ENCODE assay signal across 32 cellular contexts in genomic region chr15:98441599-98441998, GRCh38.
"Had no signal": no experiment of that assay in that cellular context is flagged by ENCODE, and none has a peak within 500 bp of the region (broad histone marks: within the 10 kb centered on the region; RNA-seq: fewer than 3 reads in every experiment).

No MANE protein-coding gene starts in this region.

- H3K36me3 ChIP-seq: adrenal gland, brain microvascular endothelial cell, breast epithelium, WERI-Rb-1 had no signal

- H3K27me3 Mint-ChIP-seq: activated CD4-positive, alpha-beta memory T cell treated with anti-CD3 and anti-CD28 coated beads, Interleukin-2, amount 10 ng/mL, durations not matched to agents 7 days and 5 days; activated CD8-positive, alpha-beta memory T cell treated with anti-CD3 and anti-CD28 coated beads, Interleukin-2, amount 10 ng/mL, durations not matched to agents 7 days and 5 days had no signal

- H3K4me3 ChIP-seq: adrenal gland, body of pancreas, breast epithelium had no signal

- H3K4me1 ChIP-seq: adrenal gland, body of pancreas, breast epithelium had no signal

- H3K9me3 ChIP-seq: adrenal gland, body of pancreas, breast epithelium had no signal

- H3K4me1 Mint-ChIP-seq: activated T-helper 17 cell treated with anti-CD3 and anti-CD28 coated beads, Interleukin-2, amount 50 U/mL, for 72 hours had no signal

- H3K27ac ChIP-seq: adrenal gland, body of pancreas, brain microvascular endothelial cell, breast epithelium, WERI-Rb-1 had no signal

- H3K27me3 ChIP-seq: adrenal gland, body of pancreas, brain microvascular endothelial cell, breast epithelium had no signal

- H3K36me3 Mint-ChIP-seq: activated CD8-positive, alpha-beta memory T cell treated with anti-CD3 and anti-CD28 coated beads, Interleukin-2, amount 10 ng/mL, durations not matched to agents 7 days and 5 days; activated naive CD4-positive, alpha-beta T cell treated with anti-CD3 and anti-CD28 coated beads, Interleukin-2, amount 50 U/mL, for 72 hours; activated naive CD8-positive, alpha-beta T cell treated with anti-CD3 and anti-CD28 coated beads for 36 hours had no signal

- H3K4me3 Mint-ChIP-seq: activated CD4-positive, alpha-beta memory T cell treated with anti-CD3 and anti-CD28 coated beads, Interleukin-2, amount 10 ng/mL, durations not matched to agents 7 days and 5 days; activated CD4-positive, alpha-beta T cell treated with anti-CD3 and anti-CD28 coated beads for 36 hours; activated CD4-positive, alpha-beta T cell treated with anti-CD3 and anti-CD28 coated beads, Interleukin-2, amount 10 ng/mL, durations not matched to agents 7 days and 5 days; activated CD8-positive, alpha-beta memory T cell treated with anti-CD3 and anti-CD28 coated beads, Interleukin-2, amount 10 ng/mL, durations not matched to agents 7 days and 5 days; activated CD8-positive, alpha-beta T cell treated with anti-CD3 and anti-CD28 coated beads, Interleukin-2, amount 10 ng/mL, durations not matched to agents 7 days and 5 days; activated naive CD4-positive, alpha-beta T cell treated with anti-CD3 and anti-CD28 coated beads for 36 hours; activated naive CD8-positive, alpha-beta T cell treated with anti-CD3 and anti-CD28 coated beads for 36 hours; activated T-cell treated with anti-CD3 and anti-CD28 coated beads, Interleukin-2, amount 50 U/mL, for 4 hours; activated T-cell treated with anti-CD3 and anti-CD28 coated beads, Interleukin-2, amount 50 U/mL, for 72 hours; activated T-helper 1 cell treated with anti-CD3 and anti-CD28 coated beads, Interleukin-12 subunit alpha, Interleukin-12 subunit beta, Interleukin-2, Interleukin-4 antibody, amounts not matched to agents 30 ng/mL and 10 ng/mL and 1 ng/mL, durations not matched to agents 14 hours and 24 hours and 36 hours; activated T-helper 17 cell treated with anti-CD3 and anti-CD28 coated beads, Interleukin-2, amount 50 U/mL, for 72 hours; T-helper 1 cell treated with Interleukin-12 subunit alpha and Interleukin-12 subunit beta and Interleukin-4 antibody, amounts not matched to agents 30 μg/mL and 1 μg/mL, for 36 hours; T-helper 2 cell treated with Interferon-gamma antibody and Interleukin-4, amounts not matched to agents 5 μg/mL and 100 μg/mL, for 36 hours; WTC11 had no signal

- DNase-seq: activated CD4-positive, alpha-beta memory T cell treated with anti-CD3 and anti-CD28 coated beads, Interleukin-2, amount 10 ng/mL, durations not matched to agents 7 days and 5 days; activated CD4-positive, alpha-beta T cell treated with anti-CD3 and anti-CD28 coated beads for 1 hour; activated CD4-positive, alpha-beta T cell treated with anti-CD3 and anti-CD28 coated beads for 36 hours; activated CD4-positive, alpha-beta T cell treated with anti-CD3 and anti-CD28 coated beads for 48 hours; activated CD4-positive, alpha-beta T cell treated with anti-CD3 and anti-CD28 coated beads, Interleukin-2, amount 10 ng/mL, durations not matched to agents 7 days and 5 days; activated CD4-positive, alpha-beta T cell treated with anti-CD3 and anti-CD28 coated beads, Interleukin-2, amount 50 U/mL, for 48 hours; activated CD8-positive, alpha-beta memory T cell treated with anti-CD3 and anti-CD28 coated beads for 24 hours; activated CD8-positive, alpha-beta memory T cell treated with anti-CD3 and anti-CD28 coated beads, Interleukin-2, amount 10 ng/mL, durations not matched to agents 7 days and 5 days; activated CD8-positive, alpha-beta memory T cell treated with anti-CD3 and anti-CD28 coated beads, Interleukin-2, amount 50 U/mL, for 48 hours; activated CD8-positive, alpha-beta T cell treated with anti-CD3 and anti-CD28 coated beads, Interleukin-2, amount 10 ng/mL, durations not matched to agents 7 days and 5 days; activated effector memory CD4-positive, alpha-beta T cell treated with anti-CD3 and anti-CD28 coated beads, Interleukin-2, amount 50 U/mL, for 16 hours; activated gamma-delta T cell treated with Interleukin-2 at 50 U/mL for 16 hours; activated naive CD4-positive, alpha-beta T cell treated with anti-CD3 and anti-CD28 coated beads for 36 hours; activated naive CD4-positive, alpha-beta T cell treated with anti-CD3 and anti-CD28 coated beads, Interleukin-2, amount 50 U/mL, for 16 hours; activated naive CD8-positive, alpha-beta T cell treated with anti-CD3 and anti-CD28 coated beads for 36 hours; activated T-cell treated with anti-CD3 and anti-CD28 coated beads, Interleukin-2, amount 50 U/mL, for 4 hours; activated T-cell treated with anti-CD3 and anti-CD28 coated beads, Interleukin-2, amount 50 U/mL, for 72 hours; aorta; body of pancreas; brain microvascular endothelial cell; central memory CD4-positive, alpha-beta T cell; T-helper 2 cell; T-helper 9 cell; WERI-Rb-1 had no signal

- H3K9me3 Mint-ChIP-seq: activated CD4-positive, alpha-beta memory T cell treated with anti-CD3 and anti-CD28 coated beads, Interleukin-2, amount 10 ng/mL, durations not matched to agents 7 days and 5 days; activated CD4-positive, alpha-beta T cell treated with anti-CD3 and anti-CD28 coated beads, Interleukin-2, amount 10 ng/mL, durations not matched to agents 7 days and 5 days; activated naive CD4-positive, alpha-beta T cell treated with anti-CD3 and anti-CD28 coated beads for 36 hours; activated naive CD4-positive, alpha-beta T cell treated with anti-CD3 and anti-CD28 coated beads, Interleukin-2, amount 50 U/mL, for 72 hours; activated naive CD8-positive, alpha-beta T cell treated with anti-CD3 and anti-CD28 coated beads for 36 hours; activated T-cell treated with anti-CD3 and anti-CD28 coated beads, Interleukin-2, amount 50 U/mL, for 4 hours; activated T-cell treated with anti-CD3 and anti-CD28 coated beads, Interleukin-2, amount 50 U/mL, for 72 hours; activated T-helper 1 cell treated with anti-CD3 and anti-CD28 coated beads, Interleukin-12 subunit alpha, Interleukin-12 subunit beta, Interleukin-2, Interleukin-4 antibody, amounts not matched to agents 30 ng/mL and 10 ng/mL and 1 ng/mL, durations not matched to agents 14 hours and 24 hours and 36 hours; activated T-helper 17 cell treated with anti-CD3 and anti-CD28 coated beads, Interleukin-2, amount 50 U/mL, for 72 hours; T-helper 1 cell treated with Interleukin-12 subunit alpha and Interleukin-12 subunit beta and Interleukin-4 antibody, amounts not matched to agents 30 μg/mL and 1 μg/mL, for 36 hours; T-helper 2 cell treated with Interferon-gamma antibody and Interleukin-4, amounts not matched to agents 5 μg/mL and 100 μg/mL, for 36 hours had no signal

- H3K27ac Mint-ChIP-seq: activated CD4-positive, alpha-beta memory T cell treated with anti-CD3 and anti-CD28 coated beads, Interleukin-2, amount 10 ng/mL, durations not matched to agents 7 days and 5 days; activated CD4-positive, alpha-beta T cell treated with anti-CD3 and anti-CD28 coated beads for 36 hours; activated CD4-positive, alpha-beta T cell treated with anti-CD3 and anti-CD28 coated beads, Interleukin-2, amount 10 ng/mL, durations not matched to agents 7 days and 5 days; activated CD8-positive, alpha-beta memory T cell treated with anti-CD3 and anti-CD28 coated beads, Interleukin-2, amount 10 ng/mL, durations not matched to agents 7 days and 5 days; activated CD8-positive, alpha-beta T cell treated with anti-CD3 and anti-CD28 coated beads, Interleukin-2, amount 10 ng/mL, durations not matched to agents 7 days and 5 days; activated naive CD4-positive, alpha-beta T cell treated with anti-CD3 and anti-CD28 coated beads for 36 hours; activated naive CD4-positive, alpha-beta T cell treated with anti-CD3 and anti-CD28 coated beads, Interleukin-2, amount 50 U/mL, for 72 hours; activated naive CD8-positive, alpha-beta T cell treated with anti-CD3 and anti-CD28 coated beads for 36 hours; activated T-cell treated with anti-CD3 and anti-CD28 coated beads, Interleukin-2, amount 50 U/mL, for 72 hours; activated T-helper 17 cell treated with anti-CD3 and anti-CD28 coated beads, Interleukin-2, amount 50 U/mL, for 72 hours; T-helper 1 cell treated with Interleukin-12 subunit alpha and Interleukin-12 subunit beta and Interleukin-4 antibody, amounts not matched to agents 30 μg/mL and 1 μg/mL, for 36 hours; T-helper 2 cell treated with Interferon-gamma antibody and Interleukin-4, amounts not matched to agents 5 μg/mL and 100 μg/mL, for 36 hours; WTC11 had no signal
